ENCODE assay signal across 12 cellular contexts in genomic region chr5:6736524-6737042, GRCh38. TPM values are rescaled to one million over a fixed set of nuclear protein-coding genes. Genes with fewer than 3 reads are reported as not detected.
DNase-seq lines count a peak whose midpoint lies in the region; ATAC-seq and TF ChIP-seq lines count a peak whose summit lies in the region.
"Had no signal": no experiment of that assay in that cellular context is flagged by ENCODE, and none has a peak within 500 bp of the region (broad histone marks: within the 10 kb centered on the region; RNA-seq: fewer than 3 reads in every experiment).

No MANE protein-coding gene starts in this region.

- H3F3A ChIP-seq in MM.1S (ENCODE audit: insufficient read depth, low read length) = 0 out of 2 replicates have a peak, but pooled peaks cover 5% of the 10 kb centered on the region

- no peak for ATAC-seq in Right ventricle myocardium inferior
- no peak for ATAC-seq in effector memory CD8-positive, alpha-beta T cell (replicated peaks)
- no peak for ATAC-seq in upper lobe of right lung
- no peak for ATAC-seq in HG03097 (IDR thresholded peaks at IDR 0.05; ENCODE audit: low FRiP score, unreplicated experiment)

- H3K4me3 ChIP-seq in cardiac muscle cell (no peak overlapping the region), MM.1S (ENCODE audit: low read length) (no peak overlapping the region), upper lobe of right lung (no peak overlapping the region), right atrium auricular region (no peak overlapping the region)
- H3K4me3 ChIP-seq: tibial artery had no signal

- peak overlapping the region; percentile 36 to 79 for H3K27ac Mint-ChIP-seq in effector memory CD8-positive, alpha-beta T cell

- no peak overlapping the region for H3K4me3 Mint-ChIP-seq in effector memory CD8-positive, alpha-beta T cell

- TF ChIP-seq CTCF in cardiac muscle cell (IDR thresholded peaks at IDR 0.05; ENCODE audit: low read depth, low read length) = no peak
- TF ChIP-seq CTCF in MM.1S (IDR thresholded peaks at IDR 0.05; ENCODE audit: low read length) = no peak
- no peak for TF ChIP-seq CTCF in upper lobe of right lung (IDR thresholded peaks at IDR 0.05)
- TF ChIP-seq CTCF in right atrium auricular region (IDR thresholded peaks at IDR 0.05) = no peak

- H2AFZ ChIP-seq in MM.1S (ENCODE audit: low read length) = no peak overlapping the region

- peaks cover 46% of the 10 kb centered on the region for H3K36me3 Mint-ChIP-seq in effector memory CD8-positive, alpha-beta T cell (ENCODE audit: insufficient read depth)

- no peaks in the 10 kb centered on the region for H3K27me3 Mint-ChIP-seq in effector memory CD8-positive, alpha-beta T cell

- H3K9me3 Mint-ChIP-seq in effector memory CD8-positive, alpha-beta T cell = no peaks in the 10 kb centered on the region

- DNase-seq in cardiac muscle cell (ENCODE audit: low read depth in 1 of 2, low spot score in 1 of 2) = no peak
- no peak for DNase-seq in Right ventricle myocardium inferior (ENCODE audit: missing footprints)
- DNase-seq in MM.1S = no peak
- DNase-seq in effector memory CD8-positive, alpha-beta T cell = no peak
- DNase-seq in upper lobe of right lung = peak; percentile 32
- no peak for DNase-seq in anterior cingulate cortex (lab: John Stamatoyannopoulos, UW)
- no peak for DNase-seq in right atrium auricular region (ENCODE audit: low spot score)
- DNase-seq: erythroblast, GDM1, GOT3 had no signal

- peak overlapping the region; percentile 32; the same call in 1 of the 2 replicates for H3K9ac ChIP-seq in MM.1S (ENCODE audit: low read length)

- H3K27ac ChIP-seq in cardiac muscle cell (peak overlapping the region; percentile 65), MM.1S (ENCODE audit: low read length) (peak overlapping the region; percentile 86), upper lobe of right lung (peak overlapping the region; percentile 11), right atrium auricular region (no peak overlapping the region)
- H3K27ac ChIP-seq: tibial artery had no signal

- H3K27me3 ChIP-seq in cardiac muscle cell (no peaks in the 10 kb centered on the region), MM.1S (replicated peaks; ENCODE audit: insufficient read depth, low read length) (no peaks in the 10 kb centered on the region), upper lobe of right lung (no peaks in the 10 kb centered on the region), right atrium auricular region (no peaks in the 10 kb centered on the region)
- H3K27me3 ChIP-seq: tibial artery had no signal

- no peaks in the 10 kb centered on the region for H3K9me2 ChIP-seq in MM.1S (replicated peaks; ENCODE audit: insufficient read depth, low read length)

- H3K4me2 ChIP-seq in MM.1S (ENCODE audit: low read depth, low read length) = peak overlapping the region; percentile 46; the same call in 1 of the 2 replicates

- intact Hi-C loops in Right ventricle myocardium inferior (cut with DNase I) = no loop called here
- intact Hi-C loops in upper lobe of right lung (cut with DNase I) = no loop called here

- H3K4me1 Mint-ChIP-seq in effector memory CD8-positive, alpha-beta T cell (ENCODE audit: low read depth in 2 of 2) = peaks cover 38 to 39% of the 10 kb centered on the region in 2 donors

- no peaks in the 10 kb centered on the region for H4K20me1 ChIP-seq in MM.1S (ENCODE audit: insufficient read depth, low read length)

- H3K4me1 ChIP-seq in cardiac muscle cell (ENCODE audit: low read depth) (peaks cover 7% of the 10 kb centered on the region), MM.1S (ENCODE audit: low read length) (peaks cover 32% of the 10 kb centered on the region), upper lobe of right lung (peaks cover 36% of the 10 kb centered on the region), right atrium auricular region (peaks cover 0 to 36% of the 10 kb centered on the region in 2 donors)

- peaks cover 7% of the 10 kb centered on the region for H3K36me3 ChIP-seq in cardiac muscle cell
- no peaks in the 10 kb centered on the region for H3K36me3 ChIP-seq in MM.1S (replicated peaks; ENCODE audit: insufficient read depth, low read length)
- H3K36me3 ChIP-seq in upper lobe of right lung = peaks cover 41% of the 10 kb centered on the region
- peaks cover 38% of the 10 kb centered on the region for H3K36me3 ChIP-seq in right atrium auricular region

- peaks cover 100% of the 10 kb centered on the region for H3K79me2 ChIP-seq in MM.1S (ENCODE audit: low read length)

- H3K9me3 ChIP-seq in cardiac muscle cell (ENCODE audit: low read depth) = no peaks in the 10 kb centered on the region
- no peaks in the 10 kb centered on the region for H3K9me3 ChIP-seq in MM.1S (replicated peaks; ENCODE audit: insufficient read depth, low read length)
- no peaks in the 10 kb centered on the region for H3K9me3 ChIP-seq in upper lobe of right lung
- H3K9me3 ChIP-seq in right atrium auricular region = no peaks in the 10 kb centered on the region
- H3K9me3 ChIP-seq: tibial artery had no signal

RNA-seq across cellular contexts. Expression of gene TENT4A, which starts 23.4 kb away (rescaled TPM):
- total RNA-seq in cardiac muscle cell (10.1 and 27.0 TPM in 2 replicates), Right ventricle myocardium inferior (13.0 TPM), upper lobe of right lung (19.9 TPM), right atrium auricular region (10 to 100 TPM in 1 of 2 donors, 1 to 10 TPM in 1; 7.3 to 14.9 TPM)
- 6.7 and 10.9 TPM in 2 replicates for polyA plus RNA-seq in cardiac muscle cell

Comparison
In these comparisons a context has a peak if more than half of its experiments do, and no peak if none do; other contexts are left out.
1. H3K27ac ChIP-seq: peak in cardiac muscle cell (single experiment), MM.1S (single experiment) and upper lobe of right lung (single experiment); none in right atrium auricular region (0 of 2).